21 cellular contexts compared by ENCODE assay signal in genomic region chr5:6755519-6755918, GRCh38. TPM values are rescaled to one million over a fixed set of nuclear protein-coding genes. Genes with fewer than 3 reads are reported as not detected.
DNase-seq lines count a peak whose midpoint lies in the region; ATAC-seq and TF ChIP-seq lines count a peak whose summit lies in the region.
"Had no signal": no experiment of that assay in that cellular context is flagged by ENCODE, and none has a peak within 500 bp of the region (broad histone marks: within the 10 kb centered on the region; RNA-seq: fewer than 3 reads in every experiment).

No MANE protein-coding gene starts in this region.

- peak; percentile 42 for DNase-seq in activated effector memory CD4-positive, alpha-beta T cell treated with anti-CD3 and anti-CD28 coated beads, Interleukin-2, amount 50 U/mL, for 16 hours
- no peak for DNase-seq in activated effector memory CD4-positive, alpha-beta T cell treated with Interleukin-2 at 50 U/mL for 16 hours
- no peak for DNase-seq in T-helper 17 cell
- DNase-seq in right lobe of liver = peak in 1 of 3 donors; percentile 65
- peak; percentile 36 for DNase-seq in spleen
- no peak for DNase-seq in transverse colon
- no peak for DNase-seq in RPMI8226
- DNase-seq in MCF 10A (ENCODE audit: unreplicated experiment) = no peak
- DNase-seq: 8988T; AML-193; Calu3; CD8-positive, alpha-beta T cell; DMS153; GOT3; IMR-90; NCI-H1694; NCI-H2081 treated with DMSO at 0.1 percent for 48 hours; NCI-H446; NCI-H526; PC-3; SHP77 treated with DMSO at 0.1 percent for 48 hours had no signal

- no peak for ATAC-seq in T-helper 17 cell
- ATAC-seq in right lobe of liver = peak in 3 of 4 donors; percentile 37 to 57 (median 42)
- ATAC-seq: CD8-positive, alpha-beta T cell; PC-3 had no signal

- H3K27me3 Mint-ChIP-seq in T-helper 17 cell (no peaks in the 10 kb centered on the region), MCF 10A (ENCODE audit: insufficient read depth, unreplicated experiment) (no peaks in the 10 kb centered on the region)

- H3K4me3 Mint-ChIP-seq in T-helper 17 cell (no peak overlapping the region), MCF 10A (ENCODE audit: unreplicated experiment) (no peak overlapping the region)
- H3K4me3 Mint-ChIP-seq: CD8-positive, alpha-beta T cell had no signal

- H3K9me3 Mint-ChIP-seq in MCF 10A (ENCODE audit: unreplicated experiment) = no peaks in the 10 kb centered on the region
- H3K9me3 Mint-ChIP-seq: CD8-positive, alpha-beta T cell had no signal

- no peak for TF ChIP-seq EP300 in transverse colon (IDR thresholded peaks at IDR 0.05; ENCODE audit: low read depth)

- no peak overlapping the region for H3K4me3 ChIP-seq in right lobe of liver
- H3K4me3 ChIP-seq in spleen = no peak overlapping the region
- no peak overlapping the region for H3K4me3 ChIP-seq in transverse colon

- intact Hi-C loops in right lobe of liver (cut with DNase I) (no loop called here), spleen (cut with DNase I; ENCODE audit: low total_unique reads) (no loop called here), transverse colon (cut with DNase I; ENCODE audit: low total_unique reads) (no loop called here), MCF 10A (cut with micrococcal nuclease) (no loop called here)

- H3K27ac Mint-ChIP-seq in T-helper 17 cell (peak overlapping the region; percentile 11), MCF 10A (ENCODE audit: low read depth, unreplicated experiment) (no peak overlapping the region)
- H3K27ac Mint-ChIP-seq: CD8-positive, alpha-beta T cell had no signal

- H3K4me1 Mint-ChIP-seq in T-helper 17 cell (no peaks in the 10 kb centered on the region), MCF 10A (ENCODE audit: insufficient read depth, unreplicated experiment) (no peaks in the 10 kb centered on the region)

- WGBS in right lobe of liver (ENCODE audit: insufficient coverage, low coverage, low lambda C conversion rate, missing lambda C conversion rate) = 55% methylated on average over 12 of the region's 12 CpGs
- whole genome bisulfite sequencing in spleen, 5 donors = 90 to 94% (median 93%) methylated on average over 12 of the region's 12 CpGs
- WGBS in transverse colon (ENCODE audit: low coverage in 1 of 2), 2 donors = 80 to 86% methylated on average over 11 to 12 of the region's 12 CpGs

- CTCF ChIA-PET in MCF 10A (lab: Yijun Ruan, JAX) = interaction anchor here (0.8 to 1.0 kb wide), 2 partner anchors 10 to 36 kb away, joined by 3 to 5 read pairs; no protein-coding TSS in a partner anchor

- TF ChIP-seq CTCF in right lobe of liver (IDR thresholded peaks at IDR 0.05) = no peak
- TF ChIP-seq CTCF in spleen (IDR thresholded peaks at IDR 0.05 in 8 of 11, conservative IDR thresholded peaks at IDR 0.05 in 3 of 11) = no peak
- TF ChIP-seq CTCF in transverse colon (IDR thresholded peaks at IDR 0.05) = no peak
- no peak for TF ChIP-seq CTCF in MCF 10A (IDR thresholded peaks at IDR 0.05; ENCODE audit: unreplicated experiment)

- in situ Hi-C loops in transverse colon (cut with MboI; ENCODE audit: low pct_ligation_motif_present in 1 of 4, low pct_unique_long_range_greater_than_20kb in 1 of 4, low sequenced_read_pairs in 3 of 4) = loop anchor here in 1 of 4 donors (25.0 kb wide), 1 partner anchor 1268 kb away; no protein-coding TSS in a partner anchor

- peak overlapping the region in 2 of 3 donors; percentile 12 to 76 for H3K27ac ChIP-seq in right lobe of liver
- H3K27ac ChIP-seq in spleen = no peak overlapping the region
- H3K27ac ChIP-seq in transverse colon = no peak overlapping the region

- peaks cover 0 to 34% (median 10%) of the 10 kb centered on the region in 4 donors for H3K4me1 ChIP-seq in right lobe of liver
- peaks cover 0 to 1% (median 0%) of the 10 kb centered on the region in 6 donors for H3K4me1 ChIP-seq in spleen
- no peaks in the 10 kb centered on the region for H3K4me1 ChIP-seq in transverse colon

- H3K36me3 ChIP-seq in right lobe of liver = peaks cover 7 to 53% (median 16%) of the 10 kb centered on the region in 4 donors
- peaks cover 0 to 87% (median 74%) of the 10 kb centered on the region in 6 donors for H3K36me3 ChIP-seq in spleen
- peaks cover 0 to 55% (median 24%) of the 10 kb centered on the region in 4 donors for H3K36me3 ChIP-seq in transverse colon

- POLR2A ChIA-PET in MCF 10A (lab: Yijun Ruan, JAX) = interaction anchor here (0.6 kb wide), 1 partner anchor 1103 kb away, joined by 3 read pairs; no protein-coding TSS in a partner anchor

- TF ChIP-seq POLR2A in right lobe of liver (IDR thresholded peaks at IDR 0.05) = no peak
- TF ChIP-seq POLR2A in spleen (IDR thresholded peaks at IDR 0.05) = no peak
- TF ChIP-seq POLR2A in transverse colon (IDR thresholded peaks at IDR 0.05) = no peak

- BruUV-seq in MCF 10A (replicated peaks; lab: Mats Ljungman, UMichigan) = no TSS peak

- peaks cover 8% of the 10 kb centered on the region for H3K36me3 Mint-ChIP-seq in T-helper 17 cell (ENCODE audit: low read depth)
- peaks cover 71% of the 10 kb centered on the region for H3K36me3 Mint-ChIP-seq in MCF 10A (ENCODE audit: insufficient read depth, unreplicated experiment)

- H3K27me3 ChIP-seq in right lobe of liver (no peaks in the 10 kb centered on the region), spleen (replicated peaks in 1 of 7) (no peaks in the 10 kb centered on the region), transverse colon (no peaks in the 10 kb centered on the region)

- H3K9me3 ChIP-seq in T-helper 17 cell (ENCODE audit: control insufficient read depth, low read length, poor library complexity, severe bottlenecking) = no peaks in the 10 kb centered on the region
- no peaks in the 10 kb centered on the region for H3K9me3 ChIP-seq in right lobe of liver
- no peaks in the 10 kb centered on the region for H3K9me3 ChIP-seq in spleen
- H3K9me3 ChIP-seq in transverse colon = no peaks in the 10 kb centered on the region

RNA-seq across cellular contexts. Expression of gene TENT4A, which starts 42.3 kb away (rescaled TPM):
- total RNA-seq in T-helper 17 cell (10 to 100 TPM; 54.7 to 59.4 TPM), right lobe of liver (10 to 100 TPM in 4 of 6 experiments, 1 to 10 TPM in 2; 8.5 to 23.1 (median 13.2) TPM), spleen (10 to 100 TPM; 26.3 to 44.8 (median 37.0) TPM), transverse colon (10 to 100 TPM; 20.9 to 70.3 (median 28.1) TPM), MCF 10A (2022) (25.6 and 27.6 TPM in 2 replicates)
- 10 to 100 TPM in 2 of 3 donors, 1 to 10 TPM in 1; 7.1 to 16.5 (median 12.9) TPM for polyA plus RNA-seq in spleen

Comparison
In these comparisons a context has a peak if more than half of its experiments do, and no peak if none do; other contexts are left out.
1. DNase-seq: peak in activated effector memory CD4-positive, alpha-beta T cell treated with anti-CD3 and anti-CD28 coated beads, Interleukin-2, amount 50 U/mL, for 16 hours (single experiment) and spleen (single experiment); none in activated effector memory CD4-positive, alpha-beta T cell treated with Interleukin-2 at 50 U/mL for 16 hours (single experiment), T-helper 17 cell (0 of 3), transverse colon (single experiment), RPMI8226 (single experiment) and MCF 10A (single experiment).
2. H3K27ac ChIP-seq: peak in right lobe of liver (2 of 3); none in spleen (0 of 8) and transverse colon (0 of 4).